ENCODE assay signal across 9 cellular contexts in the genomic region with DNA sequence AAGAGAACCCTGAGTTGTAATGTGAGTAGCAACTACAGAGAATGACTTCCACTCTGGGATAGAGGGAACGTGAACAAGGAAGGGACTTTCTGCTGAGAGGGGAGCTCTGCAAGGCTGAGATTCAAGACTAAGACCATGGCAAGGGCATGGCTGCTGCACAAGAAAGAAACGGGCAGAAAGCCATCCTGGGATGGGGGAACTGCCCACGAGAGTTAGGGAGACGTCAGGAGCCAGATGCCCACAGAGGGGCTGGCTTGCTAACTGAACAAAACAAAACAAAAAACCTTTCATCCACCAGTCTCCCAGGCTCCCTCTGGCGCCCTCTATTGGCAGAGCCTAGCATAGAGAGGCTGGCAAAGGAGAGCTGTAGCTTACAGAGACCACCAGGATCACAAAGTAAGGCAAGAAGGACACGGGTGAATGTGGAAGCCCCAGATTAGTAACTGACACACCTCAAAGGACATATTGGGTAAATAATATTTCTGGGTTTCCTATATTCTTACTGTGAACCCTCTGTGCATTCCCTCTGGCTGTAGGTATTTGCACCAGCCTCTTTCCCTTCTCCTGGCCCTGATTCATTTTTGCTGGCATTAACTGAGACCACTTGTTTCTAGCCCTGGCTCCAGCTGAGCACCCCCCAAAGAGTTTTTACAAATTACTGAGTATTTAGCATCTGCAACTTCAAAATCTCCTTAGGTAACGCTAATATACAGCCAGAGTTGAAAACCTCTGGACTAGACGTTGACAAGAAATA.
DNase-seq lines count a peak whose midpoint lies in the region; ATAC-seq and TF ChIP-seq lines count a peak whose summit lies in the region.
"Had no signal": no experiment of that assay in that cellular context is flagged by ENCODE, and none has a peak within 500 bp of the region (broad histone marks: within the 10 kb centered on the region; RNA-seq: fewer than 3 reads in every experiment).

No MANE protein-coding gene starts in this region.

- H3K27me3 Mint-ChIP-seq in GM23338 (ENCODE audit: insufficient read depth, low read depth, poor library complexity), result no peaks in the 10 kb centered on the region

- intact Hi-C loops in spleen (cut with DNase I; ENCODE audit: low total_unique reads), result no loop called here

- no peak overlapping the region for H3K27ac ChIP-seq in C4-2B
- H3K27ac ChIP-seq in GM23338 (ENCODE audit: low read depth), result no peak overlapping the region
- H3K27ac ChIP-seq in spleen, result peak overlapping the region in 1 of 8 donors; percentile 45

- H3K4me1 ChIP-seq in GM23338 (ENCODE audit: insufficient read depth) (peaks cover 10% of the 10 kb centered on the region; the same call in 1 of the 2 replicates), spleen (peaks cover 0 to 31% (median 4%) of the 10 kb centered on the region in 6 donors)

- TF ChIP-seq CTCF in C4-2B (conservative IDR thresholded peaks at IDR 0.05) (peak; percentile 99), GM23338 (conservative IDR thresholded peaks at IDR 0.05; ENCODE audit: low read depth in 2 of 2) (peak; percentile 93 to 94), spleen (IDR thresholded peaks at IDR 0.05 in 8 of 11, conservative IDR thresholded peaks at IDR 0.05 in 3 of 11) (peak in 9 of 11 experiments; percentile 3 to 70 (median 59))

- no peaks in the 10 kb centered on the region for H4K20me1 ChIP-seq in GM23338 (replicated peaks; ENCODE audit: insufficient read depth)

- H3K36me3 ChIP-seq in GM23338 (ENCODE audit: insufficient read depth), result no peaks in the 10 kb centered on the region
- H3K36me3 ChIP-seq in spleen, result no peaks in the 10 kb centered on the region

- peak; percentile 94 for ATAC-seq in GM23338
- ATAC-seq in HG03571 (IDR thresholded peaks at IDR 0.05; ENCODE audit: unreplicated experiment), result no peak
- ATAC-seq in HG03469 (IDR thresholded peaks at IDR 0.05; ENCODE audit: unreplicated experiment), result no peak
- ATAC-seq: T-cell had no signal

- peak overlapping the region; percentile 32 for H3K27ac Mint-ChIP-seq in GM23338
- H3K27ac Mint-ChIP-seq: T-cell had no signal

- H3K4me1 Mint-ChIP-seq in GM23338, result peaks cover 19% of the 10 kb centered on the region
- H3K4me1 Mint-ChIP-seq: T-cell had no signal

- no peaks in the 10 kb centered on the region for H3F3A ChIP-seq in GM23338 (replicated peaks; ENCODE audit: low read depth)

- H3K4me2 ChIP-seq in GM23338, result peak overlapping the region; percentile 45

- H3K36me3 Mint-ChIP-seq in GM23338 (ENCODE audit: low read depth), result no peaks in the 10 kb centered on the region
- H3K36me3 Mint-ChIP-seq: T-cell had no signal

- no peaks in the 10 kb centered on the region for H3K9me3 Mint-ChIP-seq in GM23338

- H2AFZ ChIP-seq in GM23338, result peak overlapping the region; percentile 79; the same call in 1 of the 2 replicates

- H3K9me3 ChIP-seq in spleen, result no peaks in the 10 kb centered on the region

- no peaks in the 10 kb centered on the region for H3K79me2 ChIP-seq in GM23338 (replicated peaks; ENCODE audit: insufficient read depth)

- 47 to 63% (median 56%) methylated on average over 8 of the region's 8 CpGs for WGBS in spleen, 5 donors

- H3K27me3 ChIP-seq in GM23338 (ENCODE audit: insufficient read depth), result no peaks in the 10 kb centered on the region
- no peaks in the 10 kb centered on the region for H3K27me3 ChIP-seq in spleen (replicated peaks in 1 of 7)

- TF ChIP-seq POLR2A in spleen (IDR thresholded peaks at IDR 0.05), result no peak

- no peaks in the 10 kb centered on the region for H3K9me2 ChIP-seq in GM23338 (ENCODE audit: insufficient read depth)

- peak overlapping the region; percentile 58 for H3K4me3 Mint-ChIP-seq in GM23338
- H3K4me3 Mint-ChIP-seq: T-cell had no signal

- DNase-seq in GM23338 (ENCODE audit: low spot score) (peak; percentile 96), NCI-H69 (lab: John Stamatoyannopoulos, UW) (peak; percentile 68), astrocyte of the hippocampus (ENCODE audit: low read depth, low spot score) (peak; percentile 82), iPS-NIHi11 (ENCODE audit: low spot score) (peak; percentile 79), spleen (peak; percentile 83)

- peak overlapping the region; percentile 14; the same call in 1 of the 2 replicates for H3K4me3 ChIP-seq in GM23338
- no peak overlapping the region for H3K4me3 ChIP-seq in spleen

TF ChIP-seq in GM23338, 12 proteins besides CTCF, POLR2A, EP300 and RAD21 (continues in another document):
- no peak for TF ChIP-seq CREB1 (CRISPR knock-in tag; IDR thresholded peaks at IDR 0.05; ENCODE audit: low read depth)
- TF ChIP-seq JUNB (IDR thresholded peaks at IDR 0.05; ENCODE audit: unreplicated experiment), result no peak
- TF ChIP-seq, protein P1, sequence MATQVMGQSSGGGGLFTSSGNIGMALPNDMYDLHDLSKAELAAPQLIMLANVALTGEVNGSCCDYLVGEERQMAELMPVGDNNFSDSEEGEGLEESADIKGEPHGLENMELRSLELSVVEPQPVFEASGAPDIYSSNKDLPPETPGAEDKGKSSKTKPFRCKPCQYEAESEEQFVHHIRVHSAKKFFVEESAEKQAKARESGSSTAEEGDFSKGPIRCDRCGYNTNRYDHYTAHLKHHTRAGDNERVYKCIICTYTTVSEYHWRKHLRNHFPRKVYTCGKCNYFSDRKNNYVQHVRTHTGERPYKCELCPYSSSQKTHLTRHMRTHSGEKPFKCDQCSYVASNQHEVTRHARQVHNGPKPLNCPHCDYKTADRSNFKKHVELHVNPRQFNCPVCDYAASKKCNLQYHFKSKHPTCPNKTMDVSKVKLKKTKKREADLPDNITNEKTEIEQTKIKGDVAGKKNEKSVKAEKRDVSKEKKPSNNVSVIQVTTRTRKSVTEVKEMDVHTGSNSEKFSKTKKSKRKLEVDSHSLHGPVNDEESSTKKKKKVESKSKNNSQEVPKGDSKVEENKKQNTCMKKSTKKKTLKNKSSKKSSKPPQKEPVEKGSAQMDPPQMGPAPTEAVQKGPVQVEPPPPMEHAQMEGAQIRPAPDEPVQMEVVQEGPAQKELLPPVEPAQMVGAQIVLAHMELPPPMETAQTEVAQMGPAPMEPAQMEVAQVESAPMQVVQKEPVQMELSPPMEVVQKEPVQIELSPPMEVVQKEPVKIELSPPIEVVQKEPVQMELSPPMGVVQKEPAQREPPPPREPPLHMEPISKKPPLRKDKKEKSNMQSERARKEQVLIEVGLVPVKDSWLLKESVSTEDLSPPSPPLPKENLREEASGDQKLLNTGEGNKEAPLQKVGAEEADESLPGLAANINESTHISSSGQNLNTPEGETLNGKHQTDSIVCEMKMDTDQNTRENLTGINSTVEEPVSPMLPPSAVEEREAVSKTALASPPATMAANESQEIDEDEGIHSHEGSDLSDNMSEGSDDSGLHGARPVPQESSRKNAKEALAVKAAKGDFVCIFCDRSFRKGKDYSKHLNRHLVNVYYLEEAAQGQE (IDR thresholded peaks at IDR 0.05; ENCODE audit: unreplicated experiment), result no peak
